In genomic region chr2:215973111-215973792, GRCh38 we compare ENCODE assay signal across 18 cellular contexts.
"Had no signal": no experiment of that assay in that cellular context is flagged by ENCODE, and none has a peak within 500 bp of the region (broad histone marks: within the 10 kb centered on the region; RNA-seq: fewer than 3 reads in every experiment).

No MANE protein-coding gene starts in this region.

- H3K9me3 Mint-ChIP-seq: natural killer cell treated with Interleukin-12 subunit alpha and Interleukin-12 subunit beta and Interleukin-15 and Interleukin-18, amount 100 ng/mL, for 72 hours; T-helper 2 cell treated with Interferon-gamma antibody and Interleukin-4, amounts not matched to agents 5 μg/mL and 100 μg/mL, for 36 hours had no signal

- DNase-seq: activated CD4-positive, alpha-beta T cell treated with anti-CD3 and anti-CD28 coated beads, Interleukin-2, amount 10 ng/mL, durations not matched to agents 24 days and 14 days; activated CD4-positive, CD25-positive, alpha-beta regulatory T cell; activated naive CD4-positive, alpha-beta T cell; aorta; hippocampal formation; left ventricle myocardium superior; mesendoderm; occipital lobe; stimulated activated CD4-positive, alpha-beta T cell treated with anti-CD3 and anti-CD28 coated beads, Interleukin-4, amount 100 ng/mL, for 4 hours; stimulated activated CD8-positive, alpha-beta memory T cell treated with anti-CD3 and anti-CD28 coated beads, Interleukin-4, amount 100 ng/mL, for 48 hours; stimulated activated naive CD4-positive, alpha-beta T cell treated with Interleukin-2 at 50 U/mL for 16 hours had no signal

- H3K4me3 ChIP-seq: dorsolateral prefrontal cortex, right atrium auricular region, upper lobe of left lung had no signal

- H3K27ac ChIP-seq: right atrium auricular region had no signal

- H3K27me3 Mint-ChIP-seq: activated CD4-positive, alpha-beta T cell treated with anti-CD3 and anti-CD28 coated beads, Interleukin-2, amount 10 ng/mL, durations not matched to agents 24 days and 14 days; natural killer cell treated with Interleukin-12 subunit alpha and Interleukin-12 subunit beta and Interleukin-15 and Interleukin-18, amount 100 ng/mL, for 72 hours had no signal

- H3K36me3 ChIP-seq: right atrium auricular region, upper lobe of left lung had no signal

- FAIRE-seq: bronchial epithelial cell, small intestine had no signal

- H3K4me3 Mint-ChIP-seq: activated CD4-positive, alpha-beta T cell treated with anti-CD3 and anti-CD28 coated beads, Interleukin-2, amount 10 ng/mL, durations not matched to agents 24 days and 14 days; natural killer cell treated with Interleukin-12 subunit alpha and Interleukin-12 subunit beta and Interleukin-15 and Interleukin-18, amount 100 ng/mL, for 72 hours; T-helper 2 cell treated with Interferon-gamma antibody and Interleukin-4, amounts not matched to agents 5 μg/mL and 100 μg/mL, for 36 hours had no signal

- H3K27ac Mint-ChIP-seq: activated CD4-positive, alpha-beta T cell treated with anti-CD3 and anti-CD28 coated beads, Interleukin-2, amount 10 ng/mL, durations not matched to agents 24 days and 14 days; natural killer cell treated with Interleukin-12 subunit alpha and Interleukin-12 subunit beta and Interleukin-15 and Interleukin-18, amount 100 ng/mL, for 72 hours; T-helper 2 cell treated with Interferon-gamma antibody and Interleukin-4, amounts not matched to agents 5 μg/mL and 100 μg/mL, for 36 hours had no signal

- H3K27me3 ChIP-seq: dorsolateral prefrontal cortex, right atrium auricular region, upper lobe of left lung had no signal

- H3K9me3 ChIP-seq: right atrium auricular region, upper lobe of left lung had no signal
